25 cellular contexts compared by ENCODE assay signal in genomic region chr7:2151801-2152612, GRCh38.
A peak's percentile ranks its signal among the peaks of the same experiment; 100 is the strongest.
DNase-seq lines count a peak whose midpoint lies in the region.
"Had no signal": no experiment of that assay in that cellular context is flagged by ENCODE, and none has a peak within 500 bp of the region (broad histone marks: within the 10 kb centered on the region; RNA-seq: fewer than 3 reads in every experiment).

No MANE protein-coding gene starts in this region.

- H3K9me3 ChIP-seq in BLaER1 (no peaks in the 10 kb centered on the region), neuronal stem cell (replicated peaks in 1 of 2; ENCODE audit: control insufficient read depth in 2 of 2, insufficient read depth in 1 of 2, low read depth in 1 of 2, low read length in 2 of 2) (no peaks in the 10 kb centered on the region)
- H3K9me3 ChIP-seq: esophagus squamous epithelium, gastroesophageal sphincter, sigmoid colon, vagina had no signal

- H3K4me1 ChIP-seq in BLaER1 (peaks cover 100% of the 10 kb centered on the region), neuronal stem cell (ENCODE audit: control insufficient read depth in 2 of 2, insufficient read depth in 1 of 2, low read depth in 1 of 2, low read length in 2 of 2) (peaks cover 0 to 2% of the 10 kb centered on the region in 2 donors)

- H2BK5ac ChIP-seq in neuronal stem cell (ENCODE audit: low read length) = no peak overlapping the region

- WGBS in neuronal stem cell (ENCODE audit: extremely low coverage in 2 of 2, insufficient read length in 2 of 2, insufficient replicate concordance in 1 of 2), 2 donors = no CpG with 5 or more reads among the region's 24 CpGs

- H2AFZ ChIP-seq in neuronal stem cell (ENCODE audit: low read length) = no peak overlapping the region

- H3K27ac ChIP-seq in BLaER1 (peak overlapping the region; percentile 73), angular gyrus (ENCODE audit: low read depth, low read length) (peak overlapping the region; percentile 56), neuronal stem cell (replicated peaks; ENCODE audit: low read length) (no peak overlapping the region)
- H3K27ac ChIP-seq: esophagus squamous epithelium, gastroesophageal sphincter, sigmoid colon, vagina, VCaP had no signal

- H3K36me3 ChIP-seq in BLaER1 = peaks cover 34% of the 10 kb centered on the region
- H3K36me3 ChIP-seq in neuronal stem cell (replicated peaks in 1 of 2; ENCODE audit: control insufficient read depth in 2 of 2, insufficient read depth in 2 of 2, low read length in 2 of 2) = peaks cover 9 to 34% of the 10 kb centered on the region in 2 donors

- H2BK120ac ChIP-seq in neuronal stem cell (ENCODE audit: low read depth, low read length) = no peak overlapping the region

- no peak overlapping the region for H3K4ac ChIP-seq in neuronal stem cell (ENCODE audit: low read length)

- no peak overlapping the region for H2AK5ac ChIP-seq in neuronal stem cell (ENCODE audit: low read depth, low read length)

- H3K9ac ChIP-seq in BLaER1 (peak overlapping the region; percentile 51; the same call in 1 of the 2 replicates), neuronal stem cell (ENCODE audit: low read depth, low read length, poor library complexity) (no peak overlapping the region)

- DNase-seq in Daoy (ENCODE audit: low read depth) (peak; percentile 42), neuronal stem cell (ENCODE audit: low spot score) (no peak), iPS-NIHi7 (ENCODE audit: extremely low spot score) (no peak), DMS153 treated with DMSO at 0.1 percent for 48 hours (lab: John Stamatoyannopoulos, UW; ENCODE audit: unreplicated experiment) (no peak)
- no peak for DNase-seq in activated T-helper 1 cell treated with anti-CD3 and anti-CD28 coated beads, Interleukin-12 subunit alpha, Interleukin-12 subunit beta, Interleukin-2, Interleukin-4 antibody, amounts not matched to agents 30 ng/mL and 10 ng/mL and 1 ng/mL, durations not matched to agents 14 hours and 24 hours and 36 hours (ENCODE audit: low spot score)
- DNase-seq: CD4-positive, alpha-beta T cell; esophagus squamous epithelium; HCEC 1CT; KG1; kidney glomerular epithelial cell; mesenchymal stem cell; naive B cell; NCI-H187 treated with DMSO at 0.1 percent for 48 hours; NCI-H510A; NK-92 treated with Interleukin-12 subunit alpha and Interleukin-12 subunit beta, amount 100 ng/mL, for 24 hours; sigmoid colon had no signal

- no peak overlapping the region for H2BK12ac ChIP-seq in neuronal stem cell (ENCODE audit: low read length)

- H4K91ac ChIP-seq in neuronal stem cell (ENCODE audit: low read depth, low read length, poor library complexity) = no peak overlapping the region

- no peaks in the 10 kb centered on the region for H3K9me3 Mint-ChIP-seq in activated T-helper 1 cell treated with anti-CD3 and anti-CD28 coated beads, Interleukin-12 subunit alpha, Interleukin-12 subunit beta, Interleukin-2, Interleukin-4 antibody, amounts not matched to agents 30 ng/mL and 10 ng/mL and 1 ng/mL, durations not matched to agents 14 hours and 24 hours and 36 hours
- H3K9me3 Mint-ChIP-seq: activated T-helper 17 cell treated with anti-CD3 and anti-CD28 coated beads, Interleukin-2, amount 50 U/mL, for 72 hours; CD4-positive, alpha-beta T cell; naive B cell; T-helper 2 cell treated with Interferon-gamma antibody and Interleukin-4, amounts not matched to agents 5 μg/mL and 100 μg/mL, for 36 hours had no signal

- H3K23ac ChIP-seq in neuronal stem cell (ENCODE audit: low read depth, low read length, poor library complexity) = no peak overlapping the region

- no peak overlapping the region for H3K14ac ChIP-seq in neuronal stem cell (ENCODE audit: low read length)

- H3K4me2 ChIP-seq in BLaER1 (peak overlapping the region; percentile 96), neuronal stem cell (ENCODE audit: insufficient read depth, low read length, poor library complexity, severe bottlenecking) (no peak overlapping the region)

- no peaks in the 10 kb centered on the region for H3K27me3 ChIP-seq in BLaER1
- H3K27me3 ChIP-seq in neuronal stem cell (ENCODE audit: control insufficient read depth in 3 of 3, insufficient read depth in 3 of 3, low read depth in 1 of 3, low read length in 3 of 3) = no peaks in the 10 kb centered on the region
- H3K27me3 ChIP-seq: esophagus squamous epithelium, gastroesophageal sphincter, sigmoid colon, vagina had no signal

- H2BK15ac ChIP-seq in neuronal stem cell (ENCODE audit: low read length) = no peak overlapping the region

- no peaks in the 10 kb centered on the region for H3K27me3 Mint-ChIP-seq in activated T-helper 1 cell treated with anti-CD3 and anti-CD28 coated beads, Interleukin-12 subunit alpha, Interleukin-12 subunit beta, Interleukin-2, Interleukin-4 antibody, amounts not matched to agents 30 ng/mL and 10 ng/mL and 1 ng/mL, durations not matched to agents 14 hours and 24 hours and 36 hours (ENCODE audit: insufficient read depth)
- H3K27me3 Mint-ChIP-seq: activated naive CD8-positive, alpha-beta T cell; activated T-helper 17 cell treated with anti-CD3 and anti-CD28 coated beads, Interleukin-2, amount 50 U/mL, for 72 hours; CD4-positive, alpha-beta T cell; naive B cell had no signal

- intact Hi-C loops in activated T-helper 1 cell treated with anti-CD3 and anti-CD28 coated beads, Interleukin-12 subunit alpha, Interleukin-12 subunit beta, Interleukin-2, Interleukin-4 antibody, amounts not matched to agents 30 ng/mL and 10 ng/mL and 1 ng/mL, durations not matched to agents 14 hours and 24 hours and 36 hours (cut with micrococcal nuclease) = no loop called here

- no peaks in the 10 kb centered on the region for H3K4me1 Mint-ChIP-seq in activated T-helper 1 cell treated with anti-CD3 and anti-CD28 coated beads, Interleukin-12 subunit alpha, Interleukin-12 subunit beta, Interleukin-2, Interleukin-4 antibody, amounts not matched to agents 30 ng/mL and 10 ng/mL and 1 ng/mL, durations not matched to agents 14 hours and 24 hours and 36 hours (ENCODE audit: low read depth)
- H3K4me1 Mint-ChIP-seq: activated T-helper 17 cell treated with anti-CD3 and anti-CD28 coated beads, Interleukin-2, amount 50 U/mL, for 72 hours had no signal

- peaks cover 2% of the 10 kb centered on the region for H3K36me3 Mint-ChIP-seq in activated T-helper 1 cell treated with anti-CD3 and anti-CD28 coated beads, Interleukin-12 subunit alpha, Interleukin-12 subunit beta, Interleukin-2, Interleukin-4 antibody, amounts not matched to agents 30 ng/mL and 10 ng/mL and 1 ng/mL, durations not matched to agents 14 hours and 24 hours and 36 hours (ENCODE audit: low read depth)

- H4K8ac ChIP-seq in neuronal stem cell (ENCODE audit: low read depth, low read length) = no peak overlapping the region

- no peak overlapping the region for H3K4me3 Mint-ChIP-seq in activated T-helper 1 cell treated with anti-CD3 and anti-CD28 coated beads, Interleukin-12 subunit alpha, Interleukin-12 subunit beta, Interleukin-2, Interleukin-4 antibody, amounts not matched to agents 30 ng/mL and 10 ng/mL and 1 ng/mL, durations not matched to agents 14 hours and 24 hours and 36 hours
- H3K4me3 Mint-ChIP-seq: activated naive CD8-positive, alpha-beta T cell; activated T-helper 17 cell treated with anti-CD3 and anti-CD28 coated beads, Interleukin-2, amount 50 U/mL, for 72 hours; CD4-positive, alpha-beta T cell; naive B cell; T-helper 2 cell treated with Interferon-gamma antibody and Interleukin-4, amounts not matched to agents 5 μg/mL and 100 μg/mL, for 36 hours had no signal

- H3K18ac ChIP-seq in neuronal stem cell (ENCODE audit: low read length) = peak overlapping the region; percentile 60

- no peak overlapping the region for H3K27ac Mint-ChIP-seq in activated T-helper 1 cell treated with anti-CD3 and anti-CD28 coated beads, Interleukin-12 subunit alpha, Interleukin-12 subunit beta, Interleukin-2, Interleukin-4 antibody, amounts not matched to agents 30 ng/mL and 10 ng/mL and 1 ng/mL, durations not matched to agents 14 hours and 24 hours and 36 hours
- H3K27ac Mint-ChIP-seq: activated naive CD8-positive, alpha-beta T cell; activated T-helper 17 cell treated with anti-CD3 and anti-CD28 coated beads, Interleukin-2, amount 50 U/mL, for 72 hours; CD4-positive, alpha-beta T cell; T-helper 2 cell treated with Interferon-gamma antibody and Interleukin-4, amounts not matched to agents 5 μg/mL and 100 μg/mL, for 36 hours had no signal

- H3K4me3 ChIP-seq in BLaER1 (no peak overlapping the region), neuronal stem cell (ENCODE audit: low read length in 2 of 2) (no peak overlapping the region)
- H3K4me3 ChIP-seq: esophagus squamous epithelium, gastroesophageal sphincter, GM12878, sigmoid colon, vagina had no signal

- no peaks in the 10 kb centered on the region for H4K20me1 ChIP-seq in BLaER1

- H3K79me1 ChIP-seq in neuronal stem cell (ENCODE audit: low read depth, low read length) = peaks cover 5% of the 10 kb centered on the region
